30 cellular contexts compared by ENCODE assay signal in genomic region chr12:100158535-100158934, GRCh38.
"Had no signal": no experiment of that assay in that cellular context is flagged by ENCODE, and none has a peak within 500 bp of the region (broad histone marks: within the 10 kb centered on the region; RNA-seq: fewer than 3 reads in every experiment).

No MANE protein-coding gene starts in this region.

- H3K27ac ChIP-seq: brain microvascular endothelial cell, coronary artery, dorsolateral prefrontal cortex, epithelial cell of prostate, esophagus squamous epithelium, gastroesophageal sphincter, heart right ventricle, hepatocyte had no signal

- H3K4me2 ChIP-seq: hepatocyte had no signal

- H3K4me3 Mint-ChIP-seq: activated CD4-positive, alpha-beta memory T cell treated with anti-CD3 and anti-CD28 coated beads, Interleukin-2, amount 10 ng/mL, durations not matched to agents 7 days and 5 days; activated CD4-positive, alpha-beta T cell treated with anti-CD3 and anti-CD28 coated beads, Interleukin-2, amount 10 ng/mL, durations not matched to agents 7 days and 5 days; activated naive CD8-positive, alpha-beta T cell; activated T-cell treated with anti-CD3 and anti-CD28 coated beads, Interleukin-2, amount 50 U/mL, for 24 hours; activated T-cell treated with anti-CD3 and anti-CD28 coated beads, Interleukin-2, amount 50 U/mL, for 72 hours; central memory CD8-positive, alpha-beta T cell; dendritic cell treated with granulocyte-macrophage colony-stimulating factor and Interleukin-4, amounts not matched to agents 40 ng/mL and 50 ng/mL, for 4 days; T-cell had no signal

- H3K9me3 Mint-ChIP-seq: activated CD4-positive, alpha-beta memory T cell treated with anti-CD3 and anti-CD28 coated beads, Interleukin-2, amount 10 ng/mL, durations not matched to agents 7 days and 5 days; activated CD4-positive, alpha-beta T cell treated with anti-CD3 and anti-CD28 coated beads, Interleukin-2, amount 10 ng/mL, durations not matched to agents 7 days and 5 days; activated T-cell treated with anti-CD3 and anti-CD28 coated beads, Interleukin-2, amount 50 U/mL, for 24 hours; activated T-cell treated with anti-CD3 and anti-CD28 coated beads, Interleukin-2, amount 50 U/mL, for 72 hours; central memory CD8-positive, alpha-beta T cell; dendritic cell treated with granulocyte-macrophage colony-stimulating factor and Interleukin-4, amounts not matched to agents 40 ng/mL and 50 ng/mL, for 4 days; T-cell had no signal

- H3K27me3 ChIP-seq: brain microvascular endothelial cell, dorsolateral prefrontal cortex, esophagus squamous epithelium, gastroesophageal sphincter, heart right ventricle, hepatocyte had no signal

- H3K27me3 Mint-ChIP-seq: activated CD4-positive, alpha-beta memory T cell treated with anti-CD3 and anti-CD28 coated beads, Interleukin-2, amount 10 ng/mL, durations not matched to agents 7 days and 5 days; activated CD4-positive, alpha-beta T cell treated with anti-CD3 and anti-CD28 coated beads, Interleukin-2, amount 10 ng/mL, durations not matched to agents 7 days and 5 days; activated naive CD8-positive, alpha-beta T cell; activated T-cell treated with anti-CD3 and anti-CD28 coated beads, Interleukin-2, amount 50 U/mL, for 24 hours; central memory CD8-positive, alpha-beta T cell; dendritic cell treated with granulocyte-macrophage colony-stimulating factor and Interleukin-4, amounts not matched to agents 40 ng/mL and 50 ng/mL, for 4 days; T-cell had no signal

- H3K9me3 ChIP-seq: esophagus squamous epithelium, gastroesophageal sphincter, heart right ventricle had no signal

- H3K27ac Mint-ChIP-seq: activated CD4-positive, alpha-beta memory T cell treated with anti-CD3 and anti-CD28 coated beads, Interleukin-2, amount 10 ng/mL, durations not matched to agents 7 days and 5 days; activated CD4-positive, alpha-beta T cell treated with anti-CD3 and anti-CD28 coated beads, Interleukin-2, amount 10 ng/mL, durations not matched to agents 7 days and 5 days; activated naive CD8-positive, alpha-beta T cell; activated T-cell treated with anti-CD3 and anti-CD28 coated beads, Interleukin-2, amount 50 U/mL, for 24 hours; activated T-cell treated with anti-CD3 and anti-CD28 coated beads, Interleukin-2, amount 50 U/mL, for 72 hours; dendritic cell treated with granulocyte-macrophage colony-stimulating factor and Interleukin-4, amounts not matched to agents 40 ng/mL and 50 ng/mL, for 4 days; T-cell had no signal

- H3K36me3 Mint-ChIP-seq: T-cell had no signal

- H3K36me3 ChIP-seq: brain microvascular endothelial cell, esophagus squamous epithelium, gastroesophageal sphincter, heart right ventricle had no signal

- DNase-seq: activated CD4-positive, alpha-beta memory T cell treated with anti-CD3 and anti-CD28 coated beads, Interleukin-2, amount 10 ng/mL, durations not matched to agents 7 days and 5 days; activated CD4-positive, alpha-beta T cell treated with anti-CD3 and anti-CD28 coated beads for 4 hours; activated CD4-positive, alpha-beta T cell treated with anti-CD3 and anti-CD28 coated beads, Interleukin-2, amount 10 ng/mL, durations not matched to agents 7 days and 5 days; activated CD4-positive, alpha-beta T cell treated with anti-CD3 and anti-CD28 coated beads, Interleukin-2, amount 50 U/mL, for 4 hours; activated CD4-positive, CD25-positive, alpha-beta regulatory T cell; activated CD4-positive, CD25-positive, alpha-beta regulatory T cell treated with anti-CD3 and anti-CD28 coated beads, Interleukin-2, amount 50 U/mL, for 72 hours; activated CD8-positive, alpha-beta memory T cell treated with anti-CD3 and anti-CD28 coated beads, Interleukin-2, amount 50 U/mL, for 48 hours; activated gamma-delta T cell; activated naive CD4-positive, alpha-beta T cell; activated naive CD4-positive, alpha-beta T cell treated with anti-CD3 and anti-CD28 coated beads, Interleukin-2, amount 50 U/mL, for 16 hours; activated T-cell treated with anti-CD3 and anti-CD28 coated beads for 4 hours; activated T-cell treated with anti-CD3 and anti-CD28 coated beads, Interleukin-2, amount 50 U/mL, for 24 hours; activated T-cell treated with anti-CD3 and anti-CD28 coated beads, Interleukin-2, amount 50 U/mL, for 72 hours; amniotic stem cell; anterior cingulate cortex; brain microvascular endothelial cell; dorsolateral prefrontal cortex; effector memory CD4-positive, alpha-beta T cell; esophagus squamous epithelium; foreskin melanocyte; heart right ventricle; T-cell; T-helper 2 cell had no signal

- ATAC-seq: activated T-cell treated with anti-CD3 and anti-CD28 coated beads, Interleukin-2, amount 50 U/mL, for 72 hours; gastroesophageal sphincter; heart right ventricle; T-cell had no signal

- H3K4me3 ChIP-seq: coronary artery, dorsolateral prefrontal cortex, esophagus squamous epithelium, gastroesophageal sphincter, heart right ventricle, hepatocyte had no signal
